10 cellular contexts compared by ENCODE assay signal in genomic region chr1:204451352-204452124, GRCh38. TPM values are rescaled to one million over a fixed set of nuclear protein-coding genes. Genes with fewer than 3 reads are reported as not detected.
DNase-seq lines count a peak whose midpoint lies in the region; ATAC-seq and TF ChIP-seq lines count a peak whose summit lies in the region.
"Had no signal": no experiment of that assay in that cellular context is flagged by ENCODE, and none has a peak within 500 bp of the region (broad histone marks: within the 10 kb centered on the region; RNA-seq: fewer than 3 reads in every experiment).

No MANE protein-coding gene starts in this region.

- H3K27me3 Mint-ChIP-seq in naive thymus-derived CD8-positive, alpha-beta T cell: no peaks in the 10 kb centered on the region

- H3K4me3 ChIP-seq in effector memory CD4-positive, alpha-beta T cell (ENCODE audit: insufficient read depth, low read depth, low read length, poor library complexity, severe bottlenecking): no peak overlapping the region

- ATAC-seq in Right ventricle myocardium superior (ENCODE audit: poor library complexity) (peak; percentile 38), foreskin keratinocyte (no peak)
- ATAC-seq in naive thymus-derived CD8-positive, alpha-beta T cell: no peak

- H3K36me3 Mint-ChIP-seq in naive thymus-derived CD8-positive, alpha-beta T cell: peaks cover 5 to 48% (median 14%) of the 10 kb centered on the region in 3 donors

- POLR2A ChIA-PET in naive thymus-derived CD8-positive, alpha-beta T cell (lab: Charles Lee): interaction anchor here (0.6 to 3.5 kb wide), 8 partner anchors 15 to 64 kb away, joined by 3 to 23 read pairs (median 6); partner anchors contain the start of genes MDM4 and PIK3C2B

- peaks cover 8 to 57% (median 21%) of the 10 kb centered on the region in 4 donors for H3K4me1 Mint-ChIP-seq in naive thymus-derived CD8-positive, alpha-beta T cell

- intact Hi-C loops in Right ventricle myocardium superior (cut with DNase I) (no loop called here), cardiac septum (cut with DNase I) (loop anchor here (2.0 kb wide), 1 partner anchor 15 kb away; no protein-coding TSS in a partner anchor)

- peak overlapping the region; percentile 5 to 86 (median 69) for H3K27ac Mint-ChIP-seq in naive thymus-derived CD8-positive, alpha-beta T cell

- DNase-seq in Right ventricle myocardium superior (peak; percentile 16), cardiac septum (ENCODE audit: low spot score) (no peak), foreskin keratinocyte (no peak), NCI-H2196 (lab: John Stamatoyannopoulos, UW; ENCODE audit: unreplicated experiment) (no peak)
- DNase-seq in effector memory CD4-positive, alpha-beta T cell: no peak
- DNase-seq in naive thymus-derived CD8-positive, alpha-beta T cell: no peak
- no peak for DNase-seq in stimulated activated CD4-positive, alpha-beta T cell treated with anti-CD3 and anti-CD28 coated beads, Interleukin-4, amount 100 ng/mL, for 4 hours
- no peak for DNase-seq in stimulated activated CD4-positive, alpha-beta T cell treated with anti-CD3 and anti-CD28 coated beads, Interleukin-12 subunit alpha, Interleukin-12 subunit beta, amount 100 ng/mL, for 4 hours
- DNase-seq: activated CD4-positive, CD25-positive, alpha-beta regulatory T cell treated with anti-CD3 and anti-CD28 coated beads, Interleukin-2, amount 50 U/mL, for 72 hours; NCI-H187 treated with DMSO at 0.1 percent for 48 hours had no signal

- no peaks in the 10 kb centered on the region for H3K9me3 Mint-ChIP-seq in naive thymus-derived CD8-positive, alpha-beta T cell

- H3K4me3 Mint-ChIP-seq in naive thymus-derived CD8-positive, alpha-beta T cell: peak overlapping the region in 5 of 10 donors; percentile 36 to 54 (median 38)

- H3K9me3 ChIP-seq in effector memory CD4-positive, alpha-beta T cell (ENCODE audit: control insufficient read depth, low read length): no peaks in the 10 kb centered on the region

- H3K27ac ChIP-seq in effector memory CD4-positive, alpha-beta T cell (ENCODE audit: insufficient read depth, low read length, poor library complexity, severe bottlenecking): peak overlapping the region; percentile 85
- H3K27ac ChIP-seq in foreskin keratinocyte: no peak overlapping the region

- H3K4me1 ChIP-seq in effector memory CD4-positive, alpha-beta T cell (ENCODE audit: control insufficient read depth, insufficient read depth, low read length, poor library complexity, severe bottlenecking): peaks cover 36% of the 10 kb centered on the region
- H3K4me1 ChIP-seq in foreskin keratinocyte: no peaks in the 10 kb centered on the region

- no peaks in the 10 kb centered on the region for H3K27me3 ChIP-seq in effector memory CD4-positive, alpha-beta T cell (replicated peaks; ENCODE audit: control insufficient read depth, insufficient read depth, low read length, poor library complexity, severe bottlenecking)
- no peaks in the 10 kb centered on the region for H3K27me3 ChIP-seq in foreskin keratinocyte

- peaks cover 32% of the 10 kb centered on the region for H3K36me3 ChIP-seq in effector memory CD4-positive, alpha-beta T cell (ENCODE audit: control insufficient read depth, insufficient read depth, low read length)

- TF ChIP-seq CTCF in foreskin keratinocyte (conservative IDR thresholded peaks at IDR 0.05): no peak

RNA-seq across cellular contexts. Expression of gene PPP1R15B, which starts 39.9 kb away (rescaled TPM):
- total RNA-seq in Right ventricle myocardium superior (19.7 TPM), cardiac septum (21.2 TPM), foreskin keratinocyte (28.8 TPM in 2 replicates)
- total RNA-seq in naive thymus-derived CD8-positive, alpha-beta T cell: 10 to 100 TPM; 80.7 to 87.3 TPM
- 10 to 100 TPM; 14.2 to 20.8 (median 17.7) TPM for polyA plus RNA-seq in naive thymus-derived CD8-positive, alpha-beta T cell
- polyA plus RNA-seq in foreskin keratinocyte: 7.0 and 8.8 TPM in 2 replicates

RNA-seq across cellular contexts. Expression of gene PIK3C2B, which starts 43.1 kb away (rescaled TPM):
- total RNA-seq in Right ventricle myocardium superior (17.7 TPM), cardiac septum (28.8 TPM), foreskin keratinocyte (3.0 and 3.6 TPM in 2 replicates)
- 10 to 100 TPM; 39.5 to 40.1 TPM for total RNA-seq in naive thymus-derived CD8-positive, alpha-beta T cell
- polyA plus RNA-seq in naive thymus-derived CD8-positive, alpha-beta T cell: 1 to 10 TPM; 1.3 to 2.6 (median 1.8) TPM
- 0.58 and 0.69 TPM in 2 replicates for polyA plus RNA-seq in foreskin keratinocyte
